ENCODE assay signal across 2 cellular contexts in the genomic region with DNA sequence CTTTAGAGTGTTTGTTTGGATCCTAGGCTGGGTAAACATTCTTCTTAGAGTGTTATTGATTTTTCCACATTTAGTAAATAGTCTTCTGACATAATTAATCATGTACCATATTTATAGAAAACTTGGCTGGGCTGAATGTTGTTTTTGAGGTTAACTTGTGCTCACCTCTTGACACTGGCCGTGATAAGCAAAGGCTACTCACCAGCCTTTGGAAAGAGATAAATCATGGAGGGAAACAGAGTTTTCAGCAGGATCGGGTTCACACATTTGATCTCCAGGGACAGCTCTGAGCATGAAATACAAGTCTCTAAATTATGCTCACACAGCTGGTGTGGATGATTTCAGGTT.
TF ChIP-seq lines count a peak whose summit lies in the region.

No MANE protein-coding gene starts in this region.

TF ChIP-seq in K562, 482 proteins besides CTCF, POLR2A, EP300 and RAD21 (continued from another document and continues in another):
- TF ChIP-seq, protein P1, sequence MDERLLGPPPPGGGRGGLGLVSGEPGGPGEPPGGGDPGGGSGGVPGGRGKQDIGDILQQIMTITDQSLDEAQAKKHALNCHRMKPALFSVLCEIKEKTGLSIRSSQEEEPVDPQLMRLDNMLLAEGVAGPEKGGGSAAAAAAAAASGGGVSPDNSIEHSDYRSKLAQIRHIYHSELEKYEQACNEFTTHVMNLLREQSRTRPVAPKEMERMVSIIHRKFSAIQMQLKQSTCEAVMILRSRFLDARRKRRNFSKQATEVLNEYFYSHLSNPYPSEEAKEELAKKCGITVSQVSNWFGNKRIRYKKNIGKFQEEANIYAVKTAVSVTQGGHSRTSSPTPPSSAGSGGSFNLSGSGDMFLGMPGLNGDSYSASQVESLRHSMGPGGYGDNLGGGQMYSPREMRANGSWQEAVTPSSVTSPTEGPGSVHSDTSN (CRISPR knock-in tag; IDR thresholded peaks at IDR 0.05; ENCODE audit: low read depth): no peak
- TF ChIP-seq, protein P1 (tag; conservative IDR thresholded peaks at IDR 0.05; ENCODE audit: low read depth): peak; percentile 83
- TF ChIP-seq KDM1A (IDR thresholded peaks at IDR 0.05) (peak; percentile 66 to 72), CBFA2T3 (IDR thresholded peaks at IDR 0.05) (peak; percentile 81), ARID1B (IDR thresholded peaks at IDR 0.05) (peak; percentile 77), MEF2A (IDR thresholded peaks at IDR 0.05; ENCODE audit: control insufficient read depth, low read depth, low read length) (peak; percentile 34; the same call in 1 of the 2 replicates), SOX6 (IDR thresholded peaks at IDR 0.05) (0 out of 2 replicates have a peak, but pooled peaks have one; percentile 32), KLF16 (IDR thresholded peaks at IDR 0.05) (0 out of 2 replicates have a peak, but pooled peaks have one; percentile 15), XRCC5 (IDR thresholded peaks at IDR 0.05; ENCODE audit: low read depth, low read length) (no peak), PCBP2 (IDR thresholded peaks at IDR 0.05; ENCODE audit: low read depth, low read length, poor library complexity, severe bottlenecking) (no peak), NCOR1 (IDR thresholded peaks at IDR 0.05) (peak; percentile 60), FOXK2 (conservative IDR thresholded peaks at IDR 0.05 in 1 of 2, IDR thresholded peaks at IDR 0.05 in 1 of 2; ENCODE audit: low read depth in 2 of 2) (0 out of 4 replicates have a peak, but pooled peaks of 1 of the 2 experiments have one; percentile 39), CBFA2T2 (conservative IDR thresholded peaks at IDR 0.05) (peak; percentile 64), MEF2D (tag; conservative IDR thresholded peaks at IDR 0.05; ENCODE audit: low read depth) (0 out of 2 replicates have a peak, but pooled peaks have one; percentile 53), POLR2AphosphoS5 (IDR thresholded peaks at IDR 0.05; ENCODE audit: control insufficient read depth, insufficient read depth, low read depth, low read length) (peak; percentile 36; the same call in 1 of the 2 replicates), TSC22D4 (tag; IDR thresholded peaks at IDR 0.05) (no peak), GATAD2B (IDR thresholded peaks at IDR 0.05; ENCODE audit: borderline replicate concordance) (0 out of 2 replicates have a peak, but pooled peaks have one; percentile 32), TEAD4 (IDR thresholded peaks at IDR 0.05; ENCODE audit: low read length) (peak; percentile 70), TEAD4 (CRISPR knock-in tag; IDR thresholded peaks at IDR 0.05; ENCODE audit: borderline replicate concordance) (no peak), TCF3 (CRISPR knock-in tag; IDR thresholded peaks at IDR 0.05) (peak; percentile 65), TOE1 (IDR thresholded peaks at IDR 0.05; ENCODE audit: borderline replicate concordance) (0 out of 2 replicates have a peak, but pooled peaks have one; percentile 23), TOE1 (CRISPR knock-in tag; IDR thresholded peaks at IDR 0.05; ENCODE audit: borderline replicate concordance, low read depth) (no peak)
- TF ChIP-seq, protein P2, sequence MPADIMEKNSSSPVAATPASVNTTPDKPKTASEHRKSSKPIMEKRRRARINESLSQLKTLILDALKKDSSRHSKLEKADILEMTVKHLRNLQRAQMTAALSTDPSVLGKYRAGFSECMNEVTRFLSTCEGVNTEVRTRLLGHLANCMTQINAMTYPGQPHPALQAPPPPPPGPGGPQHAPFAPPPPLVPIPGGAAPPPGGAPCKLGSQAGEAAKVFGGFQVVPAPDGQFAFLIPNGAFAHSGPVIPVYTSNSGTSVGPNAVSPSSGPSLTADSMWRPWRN (IDR thresholded peaks at IDR 0.05; ENCODE audit: low read depth): 0 out of 2 replicates have a peak, but pooled peaks have one; percentile 35
- TF ChIP-seq, protein P3, sequence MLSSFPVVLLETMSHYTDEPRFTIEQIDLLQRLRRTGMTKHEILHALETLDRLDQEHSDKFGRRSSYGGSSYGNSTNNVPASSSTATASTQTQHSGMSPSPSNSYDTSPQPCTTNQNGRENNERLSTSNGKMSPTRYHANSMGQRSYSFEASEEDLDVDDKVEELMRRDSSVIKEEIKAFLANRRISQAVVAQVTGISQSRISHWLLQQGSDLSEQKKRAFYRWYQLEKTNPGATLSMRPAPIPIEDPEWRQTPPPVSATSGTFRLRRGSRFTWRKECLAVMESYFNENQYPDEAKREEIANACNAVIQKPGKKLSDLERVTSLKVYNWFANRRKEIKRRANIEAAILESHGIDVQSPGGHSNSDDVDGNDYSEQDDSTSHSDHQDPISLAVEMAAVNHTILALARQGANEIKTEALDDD (IDR thresholded peaks at IDR 0.05): 0 out of 2 replicates have a peak, but pooled peaks have one; percentile 22
- TF ChIP-seq, protein P4, sequence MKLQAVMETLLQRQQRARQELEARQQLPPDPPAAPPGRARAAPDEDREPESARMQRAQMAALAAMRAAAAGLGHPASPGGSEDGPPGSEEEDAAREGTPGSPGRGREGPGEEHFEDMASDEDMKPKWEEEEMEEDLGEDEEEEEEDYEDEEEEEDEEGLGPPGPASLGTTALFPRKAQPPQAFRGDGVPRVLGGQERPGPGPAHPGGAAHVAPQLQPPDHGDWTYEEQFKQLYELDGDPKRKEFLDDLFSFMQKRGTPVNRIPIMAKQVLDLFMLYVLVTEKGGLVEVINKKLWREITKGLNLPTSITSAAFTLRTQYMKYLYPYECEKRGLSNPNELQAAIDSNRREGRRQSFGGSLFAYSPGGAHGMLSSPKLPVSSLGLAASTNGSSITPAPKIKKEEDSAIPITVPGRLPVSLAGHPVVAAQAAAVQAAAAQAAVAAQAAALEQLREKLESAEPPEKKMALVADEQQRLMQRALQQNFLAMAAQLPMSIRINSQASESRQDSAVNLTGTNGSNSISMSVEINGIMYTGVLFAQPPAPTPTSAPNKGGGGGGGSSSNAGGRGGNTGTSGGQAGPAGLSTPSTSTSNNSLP (IDR thresholded peaks at IDR 0.05; ENCODE audit: borderline replicate concordance, low read depth, low read length): peak; percentile 8; the same call in 1 of the 2 replicates
- TF ChIP-seq, protein P5, sequence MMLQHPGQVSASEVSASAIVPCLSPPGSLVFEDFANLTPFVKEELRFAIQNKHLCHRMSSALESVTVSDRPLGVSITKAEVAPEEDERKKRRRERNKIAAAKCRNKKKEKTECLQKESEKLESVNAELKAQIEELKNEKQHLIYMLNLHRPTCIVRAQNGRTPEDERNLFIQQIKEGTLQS (IDR thresholded peaks at IDR 0.05): peak; percentile 24; the same call in 1 of the 2 replicates
- TF ChIP-seq, protein P5 (CRISPR knock-in tag; conservative IDR thresholded peaks at IDR 0.05): no peak

TF ChIP-seq in HepG2, 621 proteins besides CTCF, POLR2A, EP300 and RAD21 (continued from another document and continues in another):
- TF ChIP-seq, protein P6, sequence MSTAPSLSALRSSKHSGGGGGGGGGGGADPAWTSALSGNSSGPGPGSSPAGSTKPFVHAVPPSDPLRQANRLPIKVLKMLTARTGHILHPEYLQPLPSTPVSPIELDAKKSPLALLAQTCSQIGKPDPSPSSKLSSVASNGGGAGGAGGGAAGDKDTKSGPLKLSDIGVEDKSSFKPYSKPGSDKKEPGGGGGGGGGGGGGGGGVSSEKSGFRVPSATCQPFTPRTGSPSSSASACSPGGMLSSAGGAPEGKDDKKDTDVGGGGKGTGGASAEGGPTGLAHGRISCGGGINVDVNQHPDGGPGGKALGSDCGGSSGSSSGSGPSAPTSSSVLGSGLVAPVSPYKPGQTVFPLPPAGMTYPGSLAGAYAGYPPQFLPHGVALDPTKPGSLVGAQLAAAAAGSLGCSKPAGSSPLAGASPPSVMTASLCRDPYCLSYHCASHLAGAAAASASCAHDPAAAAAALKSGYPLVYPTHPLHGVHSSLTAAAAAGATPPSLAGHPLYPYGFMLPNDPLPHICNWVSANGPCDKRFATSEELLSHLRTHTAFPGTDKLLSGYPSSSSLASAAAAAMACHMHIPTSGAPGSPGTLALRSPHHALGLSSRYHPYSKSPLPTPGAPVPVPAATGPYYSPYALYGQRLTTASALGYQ (CRISPR knock-in tag; IDR thresholded peaks at IDR 0.05): no peak
- TF ChIP-seq SKI (IDR thresholded peaks at IDR 0.05; ENCODE audit: partially characterized antibody) (peak; percentile 15), REL (CRISPR knock-in tag; conservative IDR thresholded peaks at IDR 0.05) (no peak), BCL6 (CRISPR knock-in tag; IDR thresholded peaks at IDR 0.05) (peak; percentile 43; the same call in 1 of the 2 replicates), KDM4B (CRISPR knock-in tag; IDR thresholded peaks at IDR 0.05) (no peak), ZNF510 (CRISPR knock-in tag; IDR thresholded peaks at IDR 0.05; ENCODE audit: low read depth) (no peak), NFYB (CRISPR knock-in tag; IDR thresholded peaks at IDR 0.05) (no peak), DMAP1 (CRISPR knock-in tag; IDR thresholded peaks at IDR 0.05) (no peak), ARNT (IDR thresholded peaks at IDR 0.05) (no peak), KAT7 (CRISPR knock-in tag; IDR thresholded peaks at IDR 0.05; ENCODE audit: borderline replicate concordance) (no peak), IKZF4 (CRISPR knock-in tag; IDR thresholded peaks at IDR 0.05; ENCODE audit: borderline replicate concordance, low read depth, not compliant biosample characterization) (no peak), FOXA3 (CRISPR knock-in tag; IDR thresholded peaks at IDR 0.05) (0 out of 2 replicates have a peak, but pooled peaks have one; percentile 9), CREB1 (IDR thresholded peaks at IDR 0.05) (no peak), CREB1 (CRISPR knock-in tag; IDR thresholded peaks at IDR 0.05) (no peak)
- TF ChIP-seq, protein P7, sequence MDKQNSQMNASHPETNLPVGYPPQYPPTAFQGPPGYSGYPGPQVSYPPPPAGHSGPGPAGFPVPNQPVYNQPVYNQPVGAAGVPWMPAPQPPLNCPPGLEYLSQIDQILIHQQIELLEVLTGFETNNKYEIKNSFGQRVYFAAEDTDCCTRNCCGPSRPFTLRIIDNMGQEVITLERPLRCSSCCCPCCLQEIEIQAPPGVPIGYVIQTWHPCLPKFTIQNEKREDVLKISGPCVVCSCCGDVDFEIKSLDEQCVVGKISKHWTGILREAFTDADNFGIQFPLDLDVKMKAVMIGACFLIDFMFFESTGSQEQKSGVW (CRISPR knock-in tag; IDR thresholded peaks at IDR 0.05; ENCODE audit: borderline replicate concordance): no peak
- TF ChIP-seq, protein P8, sequence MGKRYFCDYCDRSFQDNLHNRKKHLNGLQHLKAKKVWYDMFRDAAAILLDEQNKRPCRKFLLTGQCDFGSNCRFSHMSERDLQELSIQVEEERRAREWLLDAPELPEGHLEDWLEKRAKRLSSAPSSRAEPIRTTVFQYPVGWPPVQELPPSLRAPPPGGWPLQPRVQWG (CRISPR knock-in tag; IDR thresholded peaks at IDR 0.05; ENCODE audit: borderline replicate concordance, low read depth): no peak
- TF ChIP-seq, protein P9, sequence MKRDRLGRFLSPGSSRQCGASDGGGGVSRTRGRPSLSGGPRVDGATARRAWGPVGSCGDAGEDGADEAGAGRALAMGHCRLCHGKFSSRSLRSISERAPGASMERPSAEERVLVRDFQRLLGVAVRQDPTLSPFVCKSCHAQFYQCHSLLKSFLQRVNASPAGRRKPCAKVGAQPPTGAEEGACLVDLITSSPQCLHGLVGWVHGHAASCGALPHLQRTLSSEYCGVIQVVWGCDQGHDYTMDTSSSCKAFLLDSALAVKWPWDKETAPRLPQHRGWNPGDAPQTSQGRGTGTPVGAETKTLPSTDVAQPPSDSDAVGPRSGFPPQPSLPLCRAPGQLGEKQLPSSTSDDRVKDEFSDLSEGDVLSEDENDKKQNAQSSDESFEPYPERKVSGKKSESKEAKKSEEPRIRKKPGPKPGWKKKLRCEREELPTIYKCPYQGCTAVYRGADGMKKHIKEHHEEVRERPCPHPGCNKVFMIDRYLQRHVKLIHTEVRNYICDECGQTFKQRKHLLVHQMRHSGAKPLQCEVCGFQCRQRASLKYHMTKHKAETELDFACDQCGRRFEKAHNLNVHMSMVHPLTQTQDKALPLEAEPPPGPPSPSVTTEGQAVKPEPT (CRISPR knock-in tag; IDR thresholded peaks at IDR 0.05; ENCODE audit: low read depth): no peak
- TF ChIP-seq, protein P10, sequence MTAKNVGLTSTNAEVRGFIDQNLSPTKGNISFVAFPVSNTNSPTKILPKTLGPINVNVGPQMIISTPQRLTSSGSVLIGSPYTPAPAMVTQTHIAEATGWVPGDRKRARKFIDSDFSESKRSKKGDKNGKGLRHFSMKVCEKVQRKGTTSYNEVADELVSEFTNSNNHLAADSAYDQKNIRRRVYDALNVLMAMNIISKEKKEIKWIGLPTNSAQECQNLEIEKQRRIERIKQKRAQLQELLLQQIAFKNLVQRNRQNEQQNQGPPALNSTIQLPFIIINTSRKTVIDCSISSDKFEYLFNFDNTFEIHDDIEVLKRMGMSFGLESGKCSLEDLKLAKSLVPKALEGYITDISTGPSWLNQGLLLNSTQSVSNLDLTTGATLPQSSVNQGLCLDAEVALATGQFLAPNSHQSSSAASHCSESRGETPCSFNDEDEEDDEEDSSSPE (CRISPR knock-in tag; IDR thresholded peaks at IDR 0.05): no peak
- TF ChIP-seq, protein P11, sequence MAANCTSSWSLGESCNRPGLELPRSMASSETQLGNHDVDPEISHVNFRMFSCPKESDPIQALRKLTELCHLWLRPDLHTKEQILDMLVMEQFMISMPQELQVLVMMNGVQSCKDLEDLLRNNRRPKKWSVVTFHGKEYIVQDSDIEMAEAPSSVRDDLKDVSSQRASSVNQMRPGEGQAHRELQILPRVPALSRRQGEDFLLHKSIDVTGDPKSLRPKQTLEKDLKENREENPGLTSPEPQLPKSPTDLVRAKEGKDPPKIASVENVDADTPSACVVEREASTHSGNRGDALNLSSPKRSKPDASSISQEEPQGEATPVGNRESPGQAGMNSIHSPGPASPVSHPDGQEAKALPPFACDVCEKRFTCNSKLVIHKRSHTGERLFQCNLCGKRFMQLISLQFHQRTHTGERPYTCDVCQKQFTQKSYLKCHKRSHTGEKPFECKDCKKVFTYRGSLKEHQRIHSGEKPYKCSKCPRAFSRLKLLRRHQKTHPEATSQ (CRISPR knock-in tag; IDR thresholded peaks at IDR 0.05; ENCODE audit: borderline replicate concordance): no peak
- TF ChIP-seq, protein P12, sequence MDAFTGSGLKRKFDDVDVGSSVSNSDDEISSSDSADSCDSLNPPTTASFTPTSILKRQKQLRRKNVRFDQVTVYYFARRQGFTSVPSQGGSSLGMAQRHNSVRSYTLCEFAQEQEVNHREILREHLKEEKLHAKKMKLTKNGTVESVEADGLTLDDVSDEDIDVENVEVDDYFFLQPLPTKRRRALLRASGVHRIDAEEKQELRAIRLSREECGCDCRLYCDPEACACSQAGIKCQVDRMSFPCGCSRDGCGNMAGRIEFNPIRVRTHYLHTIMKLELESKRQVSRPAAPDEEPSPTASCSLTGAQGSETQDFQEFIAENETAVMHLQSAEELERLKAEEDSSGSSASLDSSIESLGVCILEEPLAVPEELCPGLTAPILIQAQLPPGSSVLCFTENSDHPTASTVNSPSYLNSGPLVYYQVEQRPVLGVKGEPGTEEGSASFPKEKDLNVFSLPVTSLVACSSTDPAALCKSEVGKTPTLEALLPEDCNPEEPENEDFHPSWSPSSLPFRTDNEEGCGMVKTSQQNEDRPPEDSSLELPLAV (CRISPR knock-in tag; conservative IDR thresholded peaks at IDR 0.05; ENCODE audit: low read depth): no peak
